ENCODE assay signal across 13 cellular contexts in the genomic region with DNA sequence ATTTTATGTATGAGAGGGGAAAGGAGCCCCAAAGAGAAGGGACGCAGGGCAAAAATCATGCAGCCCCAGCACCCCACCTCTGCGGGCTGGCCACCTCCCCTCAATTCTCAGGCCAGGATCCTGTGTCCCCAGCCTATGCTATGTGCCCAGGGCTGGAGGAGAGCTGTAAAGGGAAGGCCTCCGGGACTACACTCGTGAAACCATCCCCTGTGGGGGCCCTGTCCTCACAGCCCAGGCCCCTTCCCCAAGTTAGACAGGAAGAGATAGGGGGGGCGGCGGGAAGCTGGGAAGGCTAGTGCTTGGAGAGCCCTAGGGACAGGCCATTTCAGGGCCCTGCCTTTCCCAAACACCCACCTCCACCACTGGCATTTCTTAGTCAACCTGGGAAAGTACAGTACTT. TPM values are rescaled to one million over a fixed set of nuclear protein-coding genes. Genes with fewer than 3 reads are reported as not detected.
A peak's percentile ranks its signal among the peaks of the same experiment; 100 is the strongest.
DNase-seq lines count a peak whose midpoint lies in the region; ATAC-seq and TF ChIP-seq lines count a peak whose summit lies in the region.
"Had no signal": no experiment of that assay in that cellular context is flagged by ENCODE, and none has a peak within 500 bp of the region (broad histone marks: within the 10 kb centered on the region; RNA-seq: fewer than 3 reads in every experiment).

No MANE protein-coding gene starts in this region.

- no peaks in the 10 kb centered on the region for H3K9me3 Mint-ChIP-seq in MCF 10A (ENCODE audit: unreplicated experiment)
- no peaks in the 10 kb centered on the region for H3K9me3 Mint-ChIP-seq in neural crest cell

- H3K9me3 ChIP-seq in breast epithelium, result no peaks in the 10 kb centered on the region
- H3K9me3 ChIP-seq in esophagus muscularis mucosa, result no peaks in the 10 kb centered on the region
- no peaks in the 10 kb centered on the region for H3K9me3 ChIP-seq in upper lobe of right lung
- H3K9me3 ChIP-seq: thyroid gland had no signal

- H3K4me1 ChIP-seq in breast epithelium, result peaks cover 3 to 9% of the 10 kb centered on the region in 2 donors
- H3K4me1 ChIP-seq in esophagus muscularis mucosa, result peaks cover 30 to 49% (median 40%) of the 10 kb centered on the region in 4 donors
- H3K4me1 ChIP-seq in upper lobe of right lung, result peaks cover 29% of the 10 kb centered on the region

- intact Hi-C loops in breast epithelium (cut with DNase I; ENCODE audit: low total_unique reads), result no loop called here
- intact Hi-C loops in MCF 10A (cut with micrococcal nuclease), result no loop called here
- intact Hi-C loops in esophagus muscularis mucosa (cut with DNase I), result loop anchor here (5.0 kb wide), 1 partner anchor 54 kb away; no protein-coding TSS in a partner anchor
- intact Hi-C loops in upper lobe of right lung (cut with DNase I), result no loop called here

- TF ChIP-seq EP300 in esophagus muscularis mucosa (IDR thresholded peaks at IDR 0.05), result no peak

- H3K27me3 ChIP-seq in breast epithelium (no peaks in the 10 kb centered on the region), esophagus muscularis mucosa (peaks cover 0 to 37% (median 5%) of the 10 kb centered on the region in 4 donors), upper lobe of right lung (peaks cover 19% of the 10 kb centered on the region)
- H3K27me3 ChIP-seq: thyroid gland had no signal

- H3K36me3 Mint-ChIP-seq in MCF 10A (ENCODE audit: insufficient read depth, unreplicated experiment) (peaks cover 36% of the 10 kb centered on the region), neural crest cell (ENCODE audit: low read depth) (peaks cover 15% of the 10 kb centered on the region)

- TF ChIP-seq CTCF in breast epithelium (IDR thresholded peaks at IDR 0.05) (no peak), MCF 10A (IDR thresholded peaks at IDR 0.05; ENCODE audit: unreplicated experiment) (no peak), esophagus muscularis mucosa (IDR thresholded peaks at IDR 0.05) (no peak), neural crest cell (conservative IDR thresholded peaks at IDR 0.05) (no peak), upper lobe of right lung (IDR thresholded peaks at IDR 0.05) (no peak)

- H3K4me3 Mint-ChIP-seq in MCF 10A (ENCODE audit: unreplicated experiment), result no peak overlapping the region
- peak overlapping the region; percentile 80 for H3K4me3 Mint-ChIP-seq in neural crest cell

- peak overlapping the region; percentile 26 to 70 (median 53) for H3K4me3 ChIP-seq in breast epithelium
- H3K4me3 ChIP-seq in esophagus muscularis mucosa, result peak overlapping the region; percentile 48 to 55 (median 52)
- peak overlapping the region; percentile 40 for H3K4me3 ChIP-seq in upper lobe of right lung

- H3K27ac ChIP-seq in breast epithelium (peak overlapping the region; percentile 48 to 76), esophagus muscularis mucosa (replicated peaks in 1 of 4) (peak overlapping the region; percentile 53 to 74 (median 62)), upper lobe of right lung (no peak overlapping the region)
- H3K27ac ChIP-seq: thyroid gland had no signal

- no peak overlapping the region for H3K27ac Mint-ChIP-seq in MCF 10A (ENCODE audit: low read depth, unreplicated experiment)
- H3K27ac Mint-ChIP-seq in neural crest cell (ENCODE audit: unreplicated experiment), result no peak overlapping the region

- no peak for DNase-seq in breast epithelium (ENCODE audit: low spot score in 2 of 2)
- DNase-seq in MCF 10A (ENCODE audit: unreplicated experiment), result no peak
- no peak for DNase-seq in esophagus muscularis mucosa (ENCODE audit: extremely low spot score)
- no peak for DNase-seq in neural crest cell (ENCODE audit: low read depth, low spot score)
- no peak for DNase-seq in upper lobe of right lung
- no peak for DNase-seq in SW480 (ENCODE audit: low spot score)
- DNase-seq: DMS79; effector CD4-positive, alpha-beta T cell; NCI-H226; T-helper 9 cell had no signal

- no peak for TF ChIP-seq POLR2A in breast epithelium (IDR thresholded peaks at IDR 0.05)
- no peak for TF ChIP-seq POLR2A in esophagus muscularis mucosa (IDR thresholded peaks at IDR 0.05; ENCODE audit: low read depth)

- CTCF ChIA-PET in MCF 10A (lab: Yijun Ruan, JAX), result no interaction called here

- POLR2A ChIA-PET in MCF 10A (lab: Yijun Ruan, JAX), result no interaction called here

- H3K27me3 Mint-ChIP-seq in MCF 10A (ENCODE audit: insufficient read depth, unreplicated experiment), result no peaks in the 10 kb centered on the region
- H3K27me3 Mint-ChIP-seq in neural crest cell (ENCODE audit: low read depth), result peaks cover 38% of the 10 kb centered on the region

- peaks cover 15% of the 10 kb centered on the region for H3K4me1 Mint-ChIP-seq in MCF 10A (ENCODE audit: insufficient read depth, unreplicated experiment)
- peaks cover 69% of the 10 kb centered on the region for H3K4me1 Mint-ChIP-seq in neural crest cell

- BruUV-seq in MCF 10A (replicated peaks; lab: Mats Ljungman, UMichigan), result no TSS peak

- no peaks in the 10 kb centered on the region for H3K36me3 ChIP-seq in breast epithelium
- peaks cover 25 to 47% (median 42%) of the 10 kb centered on the region in 4 donors for H3K36me3 ChIP-seq in esophagus muscularis mucosa
- H3K36me3 ChIP-seq in upper lobe of right lung, result peaks cover 35% of the 10 kb centered on the region

- 67% methylated on average over 2 of the region's 6 CpGs for WGBS in esophagus muscularis mucosa

- ATAC-seq in upper lobe of right lung (no peak), GM18502 (IDR thresholded peaks at IDR 0.05; ENCODE audit: poor library complexity, unreplicated experiment) (no peak), GM18511 (IDR thresholded peaks at IDR 0.05; ENCODE audit: unreplicated experiment) (no peak)

RNA-seq across cellular contexts. Expression of gene COL11A2, which starts 1.4 kb away (rescaled TPM):
- total RNA-seq in breast epithelium, result 1 to 10 TPM in 1 of 3 donors, under 1 TPM in 2; 0.32 to 1.0 (median 0.98) TPM
- 0.91 and 1.5 TPM in 2 replicates for total RNA-seq in MCF 10A (2022)
- total RNA-seq in esophagus muscularis mucosa, result 1 to 10 TPM in 1 of 4 donors, under 1 TPM in 2, not detected in 1; 0.17 to 1.1 (median 0.19) TPM
- total RNA-seq in neural crest cell, result 4.2 and 5.9 TPM in 2 replicates
- 1.2 TPM for total RNA-seq in upper lobe of right lung

RNA-seq across cellular contexts. Expression of gene RXRB, which starts 6.8 kb away (rescaled TPM):
- total RNA-seq in breast epithelium (10 to 100 TPM; 27.4 to 39.1 (median 27.5) TPM), MCF 10A (2022) (29.6 and 35.1 TPM in 2 replicates), esophagus muscularis mucosa (10 to 100 TPM; 21.5 to 34.1 (median 32.2) TPM), neural crest cell (31.8 and 33.1 TPM in 2 replicates), upper lobe of right lung (46.6 TPM)

RNA-seq across cellular contexts. Expression of gene SLC39A7, which starts 7.0 kb away (rescaled TPM):
- total RNA-seq in breast epithelium, result 10 to 100 TPM; 55.0 to 79.3 (median 74.1) TPM
- 118 and 187 TPM in 2 replicates for total RNA-seq in MCF 10A (2022)
- total RNA-seq in esophagus muscularis mucosa, result 10 to 100 TPM; 43.6 to 80.1 (median 62.3) TPM
- 95.7 and 103 TPM in 2 replicates for total RNA-seq in neural crest cell
- 89.1 TPM for total RNA-seq in upper lobe of right lung

RNA-seq across cellular contexts. Expression of gene HSD17B8, which starts 10.8 kb away (rescaled TPM):
- 10 to 100 TPM; 17.0 to 33.8 (median 18.4) TPM for total RNA-seq in breast epithelium
- total RNA-seq in MCF 10A (2022), result 26.4 and 26.6 TPM in 2 replicates
- 10 to 100 TPM in 3 of 4 donors, 1 to 10 TPM in 1; 2.0 to 15.0 (median 12.9) TPM for total RNA-seq in esophagus muscularis mucosa
- total RNA-seq in neural crest cell, result 3.3 and 4.4 TPM in 2 replicates
- 14.7 TPM for total RNA-seq in upper lobe of right lung

RNA-seq across cellular contexts. Expression of gene RING1, which starts 14.7 kb away (rescaled TPM):
- 10 to 100 TPM; 11.8 to 20.6 (median 19.5) TPM for total RNA-seq in breast epithelium
- 45.4 and 48.3 TPM in 2 replicates for total RNA-seq in MCF 10A (2022)
- total RNA-seq in esophagus muscularis mucosa, result 10 to 100 TPM; 15.0 to 25.3 (median 20.6) TPM
- total RNA-seq in neural crest cell, result 61.2 and 61.7 TPM in 2 replicates
- total RNA-seq in upper lobe of right lung, result 42.0 TPM
